13 cellular contexts compared by ENCODE assay signal in genomic region chr1:110234691-110235090, GRCh38. TPM values are rescaled to one million over a fixed set of nuclear protein-coding genes. Genes with fewer than 3 reads are reported as not detected.
DNase-seq lines count a peak whose midpoint lies in the region; ATAC-seq and TF ChIP-seq lines count a peak whose summit lies in the region.
"Had no signal": no experiment of that assay in that cellular context is flagged by ENCODE, and none has a peak within 500 bp of the region (broad histone marks: within the 10 kb centered on the region; RNA-seq: fewer than 3 reads in every experiment).

No MANE protein-coding gene starts in this region.

- H3K4me1 Mint-ChIP-seq in activated T-helper 17 cell treated with anti-CD3 and anti-CD28 coated beads, Interleukin-2, amount 50 U/mL, for 72 hours = peaks cover 35% of the 10 kb centered on the region
- peaks cover 42% of the 10 kb centered on the region for H3K4me1 Mint-ChIP-seq in glutamatergic neuron (ENCODE audit: low read depth, unreplicated experiment)
- peaks cover 14% of the 10 kb centered on the region for H3K4me1 Mint-ChIP-seq in WTC11

- ATAC-seq in activated T-helper 17 cell treated with anti-CD3 and anti-CD28 coated beads, Interleukin-2, amount 50 U/mL, for 72 hours (replicated peaks) = no peak
- ATAC-seq in WTC11 = no peak

- no peaks in the 10 kb centered on the region for H3K9me3 Mint-ChIP-seq in activated T-helper 17 cell treated with anti-CD3 and anti-CD28 coated beads, Interleukin-2, amount 50 U/mL, for 72 hours
- H3K9me3 Mint-ChIP-seq in glutamatergic neuron (ENCODE audit: unreplicated experiment) (peaks cover 19% of the 10 kb centered on the region), WTC11 (peaks cover 9% of the 10 kb centered on the region)

- H3K36me3 ChIP-seq in ACC112 (ENCODE audit: insufficient read depth, low read length) = no peaks in the 10 kb centered on the region

- peak overlapping the region; percentile 84 for H3K27ac Mint-ChIP-seq in activated T-helper 17 cell treated with anti-CD3 and anti-CD28 coated beads, Interleukin-2, amount 50 U/mL, for 72 hours
- peak overlapping the region; percentile 62 for H3K27ac Mint-ChIP-seq in glutamatergic neuron (ENCODE audit: unreplicated experiment)
- no peak overlapping the region for H3K27ac Mint-ChIP-seq in WTC11

- no peaks in the 10 kb centered on the region for H3K79me2 ChIP-seq in ACC112 (ENCODE audit: control insufficient read depth, insufficient read depth, low read length, unreplicated experiment)

- peaks cover 23% of the 10 kb centered on the region for H3K4me1 ChIP-seq in ACC112 (ENCODE audit: control insufficient read depth, insufficient read depth, low read length, unreplicated experiment)

- H3K27me3 Mint-ChIP-seq in activated T-helper 17 cell treated with anti-CD3 and anti-CD28 coated beads, Interleukin-2, amount 50 U/mL, for 72 hours = no peaks in the 10 kb centered on the region
- H3K27me3 Mint-ChIP-seq in glutamatergic neuron (ENCODE audit: unreplicated experiment) = peaks cover 19% of the 10 kb centered on the region
- no peaks in the 10 kb centered on the region for H3K27me3 Mint-ChIP-seq in WTC11 (ENCODE audit: low read depth)

- H3K4me3 ChIP-seq in ACC112 (ENCODE audit: low read depth, low read length) = no peak overlapping the region
- H3K4me3 ChIP-seq: esophagus squamous epithelium, left lung, testis had no signal

- TF ChIP-seq CTCF in glutamatergic neuron (IDR thresholded peaks at IDR 0.05; ENCODE audit: partially characterized antibody, unreplicated experiment) (no peak), WTC11 (IDR thresholded peaks at IDR 0.05) (no peak)

- DNase-seq in EH (ENCODE audit: low read depth) (peak; percentile 39), glutamatergic neuron (no peak), NCI-H345 treated with DMSO at 0.1 percent for 48 hours (lab: John Stamatoyannopoulos, UW; ENCODE audit: unreplicated experiment) (no peak), WTC11 (ENCODE audit: low spot score) (no peak), NCI-H2227 treated with DMSO at 0.1 percent for 48 hours (lab: John Stamatoyannopoulos, UW) (no peak)
- DNase-seq: amniotic stem cell; esophagus squamous epithelium; left lung; NCI-H187; stimulated activated CD4-positive, alpha-beta T cell treated with anti-CD3 and anti-CD28 coated beads, Interleukin-15, amount 100 ng/mL, for 24 hours had no signal

- H3K4me3 Mint-ChIP-seq in activated T-helper 17 cell treated with anti-CD3 and anti-CD28 coated beads, Interleukin-2, amount 50 U/mL, for 72 hours = peak overlapping the region; percentile 53
- H3K4me3 Mint-ChIP-seq in glutamatergic neuron (ENCODE audit: unreplicated experiment) (no peak overlapping the region), WTC11 (no peak overlapping the region)

- CTCF ChIA-PET in WTC11 (lab: Charles Lee) = interaction anchor here (1.4 to 4.1 kb wide), 2 partner anchors 27 to 78 kb away, joined by 3 to 12 read pairs; no protein-coding TSS in a partner anchor

- peak overlapping the region; percentile 71; the same call in 1 of the 2 replicates for H3K27ac ChIP-seq in ACC112 (ENCODE audit: low read depth, low read length)

- no peaks in the 10 kb centered on the region for H3K27me3 ChIP-seq in ACC112 (ENCODE audit: insufficient read depth, low read length)
- H3K27me3 ChIP-seq: esophagus squamous epithelium, left lung, testis had no signal

- H3K36me3 Mint-ChIP-seq in activated T-helper 17 cell treated with anti-CD3 and anti-CD28 coated beads, Interleukin-2, amount 50 U/mL, for 72 hours (ENCODE audit: low read depth) = peaks cover 24% of the 10 kb centered on the region
- H3K36me3 Mint-ChIP-seq in glutamatergic neuron (ENCODE audit: unreplicated experiment) (peaks cover 10% of the 10 kb centered on the region), WTC11 (peaks cover 29% of the 10 kb centered on the region)

- POLR2A ChIA-PET in WTC11 (lab: Charles Lee) = no interaction called here

- peak overlapping the region; percentile 58 for H2AFZ ChIP-seq in ACC112 (ENCODE audit: low read length, unreplicated experiment)

TF ChIP-seq in WTC11, 78 proteins besides CTCF, POLR2A, EP300 and RAD21:
- no peak for TF ChIP-seq ATF3 (CRISPR knock-in tag; conservative IDR thresholded peaks at IDR 0.05)
- TF ChIP-seq MXD4 (CRISPR knock-in tag; IDR thresholded peaks at IDR 0.05; ENCODE audit: borderline replicate concordance) = no peak
- TF ChIP-seq SOX15 (CRISPR knock-in tag; IDR thresholded peaks at IDR 0.05) = no peak
- no peak for TF ChIP-seq GRHL2 (CRISPR knock-in tag; IDR thresholded peaks at IDR 0.05; ENCODE audit: insufficient replicate concordance, severe bottlenecking)
- TF ChIP-seq JUN (CRISPR knock-in tag; IDR thresholded peaks at IDR 0.05) = no peak

RNA-seq across cellular contexts. Expression of gene KCNC4, which starts 24.6 kb away (rescaled TPM):
- total RNA-seq in activated T-helper 17 cell treated with anti-CD3 and anti-CD28 coated beads, Interleukin-2, amount 50 U/mL, for 72 hours = 10 to 100 TPM; 13.4 to 18.9 TPM
- total RNA-seq in glutamatergic neuron (ENCODE audit: unreplicated experiment) (9.7 TPM), WTC11 (2021) (19.9 to 21.9 TPM (median 21.9 TPM) in 3 replicates)
